ENCODE assay signal across 8 cellular contexts in genomic region chr19:33406521-33407139, GRCh38. TPM values are rescaled to one million over a fixed set of nuclear protein-coding genes. Genes with fewer than 3 reads are reported as not detected.
A peak's percentile ranks its signal among the peaks of the same experiment; 100 is the strongest.
DNase-seq lines count a peak whose midpoint lies in the region; ATAC-seq and TF ChIP-seq lines count a peak whose summit lies in the region.

No MANE protein-coding gene starts in this region.

- intact Hi-C loops in CD4-positive, alpha-beta memory T cell (cut with micrococcal nuclease): loop anchor here (1.0 to 5.0 kb wide), 4 partner anchors 165 to 279 kb away; no protein-coding TSS in a partner anchor
- intact Hi-C loops in esophagus muscularis mucosa (cut with DNase I): loop anchor here (2.0 to 10.0 kb wide), 3 partner anchors 102 to 264 kb away; partner anchors contain the start of gene CEBPA
- intact Hi-C loops in stomach (cut with DNase I; ENCODE audit: low total_unique reads): loop anchor here (2.0 kb wide), 1 partner anchor 166 kb away; no protein-coding TSS in a partner anchor

- H3K4me1 Mint-ChIP-seq in CD4-positive, alpha-beta memory T cell: no peaks in the 10 kb centered on the region
- H3K4me1 Mint-ChIP-seq in nephron: peaks cover 15% of the 10 kb centered on the region

- no peaks in the 10 kb centered on the region for H3K27me3 ChIP-seq in CD4-positive, alpha-beta memory T cell (ENCODE audit: insufficient read depth, low read length)
- H3K27me3 ChIP-seq in esophagus muscularis mucosa (no peaks in the 10 kb centered on the region), stomach (no peaks in the 10 kb centered on the region)

- no peak for ATAC-seq in HG03196 (IDR thresholded peaks at IDR 0.05; ENCODE audit: unreplicated experiment)

- no peaks in the 10 kb centered on the region for H3K9me3 Mint-ChIP-seq in CD4-positive, alpha-beta memory T cell
- H3K9me3 Mint-ChIP-seq in nephron: no peaks in the 10 kb centered on the region

- H3K4me3 Mint-ChIP-seq in CD4-positive, alpha-beta memory T cell: no peak overlapping the region
- no peak overlapping the region for H3K4me3 Mint-ChIP-seq in nephron

- H3K27ac Mint-ChIP-seq in CD4-positive, alpha-beta memory T cell: peak overlapping the region in 1 of 7 donors; percentile 2
- no peak overlapping the region for H3K27ac Mint-ChIP-seq in nephron

- DNase-seq in CD4-positive, alpha-beta memory T cell: peak; percentile 52 to 69 (median 56)
- DNase-seq in HFF-Myc (ENCODE audit: extremely low read depth, low read depth) (peak; percentile 40), OCI-M1 (lab: John Stamatoyannopoulos, UW) (peak; percentile 82), activated T-cell treated with anti-CD3 and anti-CD28 coated beads for 1 hour (ENCODE audit: low read depth) (peak; percentile 64), esophagus muscularis mucosa (ENCODE audit: extremely low spot score) (peak; percentile 95), stomach (peak; percentile 83)

- no peaks in the 10 kb centered on the region for H3K27me3 Mint-ChIP-seq in CD4-positive, alpha-beta memory T cell
- no peaks in the 10 kb centered on the region for H3K27me3 Mint-ChIP-seq in nephron (ENCODE audit: low read depth)

- H3K9me3 ChIP-seq in CD4-positive, alpha-beta memory T cell (ENCODE audit: control insufficient read depth in 1 of 2, low read length in 2 of 2): no peaks in the 10 kb centered on the region
- H3K9me3 ChIP-seq in esophagus muscularis mucosa (no peaks in the 10 kb centered on the region), stomach (no peaks in the 10 kb centered on the region)

- TF ChIP-seq EP300 in esophagus muscularis mucosa (IDR thresholded peaks at IDR 0.05) (no peak), stomach (IDR thresholded peaks at IDR 0.05) (no peak)

- POLR2A ChIA-PET in CD4-positive, alpha-beta memory T cell (lab: Charles Lee; ENCODE audit: partially characterized antibody): interaction anchor here (1.0 kb wide), 1 partner anchor 119 kb away, joined by 3 read pairs; no protein-coding TSS in a partner anchor

- H3K36me3 Mint-ChIP-seq in CD4-positive, alpha-beta memory T cell: peaks cover 0 to 7% of the 10 kb centered on the region in 2 donors
- H3K36me3 Mint-ChIP-seq in nephron (ENCODE audit: low read depth): no peaks in the 10 kb centered on the region

- TF ChIP-seq POLR2A in esophagus muscularis mucosa (IDR thresholded peaks at IDR 0.05; ENCODE audit: low read depth) (no peak), stomach (IDR thresholded peaks at IDR 0.05) (no peak)

- no peak overlapping the region for H3K4me3 ChIP-seq in CD4-positive, alpha-beta memory T cell (ENCODE audit: low read length in 2 of 2)
- H3K4me3 ChIP-seq in HFF-Myc (replicated peaks; ENCODE audit: low read depth, low read length) (no peak overlapping the region), esophagus muscularis mucosa (no peak overlapping the region), stomach (no peak overlapping the region)

- no peak overlapping the region for H3K27ac ChIP-seq in CD4-positive, alpha-beta memory T cell (ENCODE audit: low read depth, low read length)
- H3K27ac ChIP-seq in esophagus muscularis mucosa (replicated peaks in 1 of 4) (no peak overlapping the region), stomach (no peak overlapping the region)

- no peaks in the 10 kb centered on the region for H3K4me1 ChIP-seq in CD4-positive, alpha-beta memory T cell (ENCODE audit: insufficient read depth, low read length)
- H3K4me1 ChIP-seq in esophagus muscularis mucosa (peaks cover 4 to 27% (median 16%) of the 10 kb centered on the region in 4 donors), stomach (peaks cover 7 to 40% (median 33%) of the 10 kb centered on the region in 4 donors)

- 44% methylated on average over 2 of the region's 13 CpGs for WGBS in esophagus muscularis mucosa
- WGBS in stomach, 5 donors: 58 to 80% (median 61%) methylated on average over 10 to 13 of the region's 13 CpGs

- CTCF ChIA-PET in CD4-positive, alpha-beta memory T cell (lab: Charles Lee; ENCODE audit: partially characterized antibody): interaction anchor here (1.0 to 7.8 kb wide), 10 partner anchors 9 to 264 kb away, joined by 3 to 125 read pairs (median 6); no protein-coding TSS in a partner anchor

- peak; percentile 84 for TF ChIP-seq CTCF in HFF-Myc (IDR thresholded peaks at IDR 0.05; ENCODE audit: low read depth, low read length, missing control alignments)
- TF ChIP-seq CTCF in esophagus muscularis mucosa (IDR thresholded peaks at IDR 0.05): peak; percentile 95 to 97 (median 97)
- peak; percentile 88 to 93 (median 91) for TF ChIP-seq CTCF in nephron (IDR thresholded peaks at IDR 0.05; ENCODE audit: unreplicated experiment in 3 of 3)
- TF ChIP-seq CTCF in stomach (IDR thresholded peaks at IDR 0.05): peak in 6 of 7 experiments; percentile 47 to 99 (median 91)

- no peaks in the 10 kb centered on the region for H3K36me3 ChIP-seq in CD4-positive, alpha-beta memory T cell (ENCODE audit: insufficient read depth, low read length)
- H3K36me3 ChIP-seq in esophagus muscularis mucosa (peaks cover 3 to 38% (median 21%) of the 10 kb centered on the region in 4 donors), stomach (peaks cover 0 to 38% (median 21%) of the 10 kb centered on the region in 4 donors)

RNA-seq across cellular contexts. Expression of gene CEBPG, which starts 33.1 kb away (rescaled TPM):
- 10 to 100 TPM; 26.9 to 27.2 TPM for total RNA-seq in CD4-positive, alpha-beta memory T cell
- polyA plus RNA-seq in CD4-positive, alpha-beta memory T cell: 10 to 100 TPM in 1 of 2 donors, 1 to 10 TPM in 1; 8.9 to 13.3 TPM
- total RNA-seq in esophagus muscularis mucosa: 10 to 100 TPM; 23.1 to 30.3 (median 28.5) TPM
- 10 to 100 TPM in 4 of 5 donors, 1 to 10 TPM in 1; 4.7 to 40.9 (median 19.4) TPM for total RNA-seq in stomach
- polyA plus RNA-seq in stomach: 10 to 100 TPM; 13.8 to 29.9 (median 16.5) TPM

Comparison
In these comparisons a context has a peak if more than half of its experiments do, and no peak if none do; other contexts are left out.
1. DNase-seq: peak in every context shown above with its lines; median percentile 95 in esophagus muscularis mucosa; 83 in stomach; 82 in OCI-M1; 64 in activated T-cell treated with anti-CD3 and anti-CD28 coated beads for 1 hour; 56 in CD4-positive, alpha-beta memory T cell; 40 in HFF-Myc.